Comparison of ENCODE assay signal across 23 cellular contexts in the genomic region with DNA sequence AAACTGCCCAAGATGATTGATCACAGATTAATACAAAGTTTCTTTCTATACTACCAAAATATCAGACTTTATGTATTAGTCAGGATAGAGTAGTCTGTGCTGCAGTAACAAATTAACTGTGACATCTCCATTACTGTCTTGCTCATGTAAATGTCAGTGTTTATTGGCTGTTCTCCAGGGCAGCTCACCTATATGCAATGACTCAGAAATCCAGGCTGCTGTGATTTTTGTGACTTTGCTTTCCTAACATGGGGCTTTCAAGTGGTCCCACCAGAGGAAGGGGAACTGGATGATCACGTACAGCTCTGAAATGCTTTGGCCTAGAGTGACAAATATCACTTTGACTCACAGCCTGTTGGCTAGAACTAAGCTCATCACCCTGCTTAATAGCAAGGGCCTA.
"Had no signal": no experiment of that assay in that cellular context is flagged by ENCODE, and none has a peak within 500 bp of the region (broad histone marks: within the 10 kb centered on the region; RNA-seq: fewer than 3 reads in every experiment).

No MANE protein-coding gene starts in this region.

- H3K4me3 ChIP-seq: esophagus squamous epithelium, gastrocnemius medialis, left ventricle myocardium inferior, lung, neural progenitor cell, psoas muscle, smooth muscle cell, tibial nerve had no signal

- H3K4me3 Mint-ChIP-seq: activated naive CD4-positive, alpha-beta T cell treated with anti-CD3 and anti-CD28 coated beads, Interleukin-2, amount 10 ng/mL, durations not matched to agents 7 days and 5 days; natural killer cell; neural progenitor cell; stimulated activated memory B cell treated with anti-CD40 and anti-IgM and Interleukin-4, amounts not matched to agents 10 μg/mL and 1 μg/mL and 100 μg/mL, for 72 hours had no signal

- H3K4me1 Mint-ChIP-seq: activated naive CD4-positive, alpha-beta T cell treated with anti-CD3 and anti-CD28 coated beads, Interleukin-2, amount 10 ng/mL, durations not matched to agents 7 days and 5 days; natural killer cell; neural progenitor cell; stimulated activated memory B cell treated with anti-CD40 and anti-IgM and Interleukin-4, amounts not matched to agents 10 μg/mL and 1 μg/mL and 100 μg/mL, for 72 hours had no signal

- H3K4me2 ChIP-seq: neural progenitor cell, smooth muscle cell had no signal

- H3K9me3 ChIP-seq: esophagus squamous epithelium, gastrocnemius medialis, left ventricle myocardium inferior, psoas muscle, tibial nerve had no signal

- H3K36me3 ChIP-seq: esophagus squamous epithelium, gastrocnemius medialis, left ventricle myocardium inferior, neural progenitor cell, tibial nerve had no signal

- H3K27ac ChIP-seq: esophagus squamous epithelium, gastrocnemius medialis, left ventricle myocardium inferior, neural progenitor cell, parathyroid adenoma, psoas muscle, tibial nerve had no signal

- H3K27me3 Mint-ChIP-seq: activated naive CD4-positive, alpha-beta T cell treated with anti-CD3 and anti-CD28 coated beads, Interleukin-2, amount 10 ng/mL, durations not matched to agents 7 days and 5 days; stimulated activated memory B cell treated with anti-CD40 and anti-IgM and Interleukin-4, amounts not matched to agents 10 μg/mL and 1 μg/mL and 100 μg/mL, for 72 hours had no signal

- H3K36me3 Mint-ChIP-seq: activated naive CD4-positive, alpha-beta T cell treated with anti-CD3 and anti-CD28 coated beads, Interleukin-2, amount 10 ng/mL, durations not matched to agents 7 days and 5 days; natural killer cell; neural progenitor cell; stimulated activated memory B cell treated with anti-CD40 and anti-IgM and Interleukin-4, amounts not matched to agents 10 μg/mL and 1 μg/mL and 100 μg/mL, for 72 hours had no signal

- H3K27ac Mint-ChIP-seq: activated naive CD4-positive, alpha-beta T cell treated with anti-CD3 and anti-CD28 coated beads, Interleukin-2, amount 10 ng/mL, durations not matched to agents 7 days and 5 days; natural killer cell; neural progenitor cell; stimulated activated memory B cell treated with anti-CD40 and anti-IgM and Interleukin-4, amounts not matched to agents 10 μg/mL and 1 μg/mL and 100 μg/mL, for 72 hours had no signal

- H3K4me1 ChIP-seq: esophagus squamous epithelium, gastrocnemius medialis, left ventricle myocardium inferior, neural progenitor cell, parathyroid adenoma, psoas muscle, tibial nerve had no signal

- ATAC-seq: gastrocnemius medialis; natural killer cell; psoas muscle; stimulated activated memory B cell treated with anti-CD40 and anti-IgM and Interleukin-4, amounts not matched to agents 10 μg/mL and 1 μg/mL and 100 μg/mL, for 72 hours had no signal

- H3K27me3 ChIP-seq: esophagus squamous epithelium, gastrocnemius medialis, neural progenitor cell, tibial nerve had no signal

- DNase-seq: activated CD4-positive, alpha-beta T cell treated with anti-CD3 and anti-CD28 coated beads, Interleukin-2, amount 50 U/mL, for 1 hour; activated CD4-positive, CD25-positive, alpha-beta regulatory T cell treated with anti-CD3 and anti-CD28 coated beads, Interleukin-2, amount 50 U/mL, for 72 hours; activated effector memory CD4-positive, alpha-beta T cell treated with Interleukin-2 at 50 U/mL for 16 hours; activated naive CD4-positive, alpha-beta T cell treated with anti-CD3 and anti-CD28 coated beads, Interleukin-2, amount 10 ng/mL, durations not matched to agents 7 days and 5 days; amygdala; caudate nucleus; esophagus squamous epithelium; gastrocnemius medialis; glutamatergic neuron; left ventricle myocardium inferior; natural killer cell; occipital lobe; psoas muscle; stimulated activated CD4-positive, alpha-beta T cell treated with anti-CD3 and anti-CD28 coated beads, Interleukin-1b, Interleukin-23, amount 100 ng/mL, for 48 hours; stimulated activated CD4-positive, alpha-beta T cell treated with anti-CD3 and anti-CD28 coated beads, Interleukin-4, amount 100 ng/mL, for 4 hours; stimulated activated CD8-positive, alpha-beta memory T cell treated with anti-CD3 and anti-CD28 coated beads, Interleukin-4, amount 100 ng/mL, for 48 hours; T-helper 2 cell had no signal

- H2AFZ ChIP-seq: neural progenitor cell, parathyroid adenoma had no signal

- H3K79me2 ChIP-seq: parathyroid adenoma had no signal

- H3K9ac ChIP-seq: neural progenitor cell, parathyroid adenoma had no signal

- H3K9me3 Mint-ChIP-seq: activated naive CD4-positive, alpha-beta T cell treated with anti-CD3 and anti-CD28 coated beads, Interleukin-2, amount 10 ng/mL, durations not matched to agents 7 days and 5 days; natural killer cell; neural progenitor cell; stimulated activated memory B cell treated with anti-CD40 and anti-IgM and Interleukin-4, amounts not matched to agents 10 μg/mL and 1 μg/mL and 100 μg/mL, for 72 hours had no signal
